ENCODE assay signal across 1 cellular context in the genomic region with DNA sequence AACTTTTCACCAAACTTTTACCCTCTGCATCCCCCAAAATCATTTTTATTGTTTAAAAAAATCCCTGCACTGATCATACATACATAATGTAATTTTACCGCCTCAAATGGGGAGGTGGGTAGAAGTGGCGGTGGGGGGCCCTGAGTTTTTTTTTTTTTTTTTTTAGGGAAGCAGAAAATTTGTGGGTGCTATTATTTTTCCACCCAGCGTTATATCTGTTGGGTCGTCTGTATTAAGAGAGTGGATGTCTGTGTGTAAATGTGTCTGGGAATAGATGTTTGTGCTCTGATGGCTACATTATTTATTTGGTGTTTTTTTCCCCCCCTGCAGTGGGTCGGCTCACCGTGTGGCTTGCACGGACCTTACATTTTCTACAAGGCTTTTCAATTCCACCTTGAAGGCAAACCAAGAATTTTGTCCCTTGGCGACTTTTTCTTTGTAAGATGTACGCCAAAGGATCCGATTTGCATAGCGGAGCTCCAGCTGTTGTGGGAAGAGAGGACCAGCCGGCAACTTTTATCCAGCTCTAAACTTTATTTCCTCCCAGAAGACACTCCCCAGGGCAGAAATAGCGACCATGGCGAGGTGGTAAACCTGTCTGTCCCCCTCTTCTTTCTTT.
TF ChIP-seq lines count a peak whose summit lies in the region.

No MANE protein-coding gene starts in this region.

TF ChIP-seq in IMR-90, 13 proteins besides CTCF, POLR2A, EP300 and RAD21 (continued from another document):
- TF ChIP-seq CHD1 (IDR thresholded peaks at IDR 0.05; ENCODE audit: low read depth, low read length) (no peak; the same call in 1 of the 2 replicates), RFX5 (IDR thresholded peaks at IDR 0.05; ENCODE audit: low read depth, low read length) (no peak), CEBPB (IDR thresholded peaks at IDR 0.05; ENCODE audit: low read depth, low read length) (no peak)
